Comparison of ENCODE assay signal across 1 cellular context in genomic region chr15:71219646-71220045, GRCh38.
TF ChIP-seq lines count a peak whose summit lies in the region.

No MANE protein-coding gene starts in this region.

TF ChIP-seq in GM23338, 12 proteins besides CTCF, POLR2A, EP300 and RAD21 (continued from another document):
- TF ChIP-seq, protein P1, sequence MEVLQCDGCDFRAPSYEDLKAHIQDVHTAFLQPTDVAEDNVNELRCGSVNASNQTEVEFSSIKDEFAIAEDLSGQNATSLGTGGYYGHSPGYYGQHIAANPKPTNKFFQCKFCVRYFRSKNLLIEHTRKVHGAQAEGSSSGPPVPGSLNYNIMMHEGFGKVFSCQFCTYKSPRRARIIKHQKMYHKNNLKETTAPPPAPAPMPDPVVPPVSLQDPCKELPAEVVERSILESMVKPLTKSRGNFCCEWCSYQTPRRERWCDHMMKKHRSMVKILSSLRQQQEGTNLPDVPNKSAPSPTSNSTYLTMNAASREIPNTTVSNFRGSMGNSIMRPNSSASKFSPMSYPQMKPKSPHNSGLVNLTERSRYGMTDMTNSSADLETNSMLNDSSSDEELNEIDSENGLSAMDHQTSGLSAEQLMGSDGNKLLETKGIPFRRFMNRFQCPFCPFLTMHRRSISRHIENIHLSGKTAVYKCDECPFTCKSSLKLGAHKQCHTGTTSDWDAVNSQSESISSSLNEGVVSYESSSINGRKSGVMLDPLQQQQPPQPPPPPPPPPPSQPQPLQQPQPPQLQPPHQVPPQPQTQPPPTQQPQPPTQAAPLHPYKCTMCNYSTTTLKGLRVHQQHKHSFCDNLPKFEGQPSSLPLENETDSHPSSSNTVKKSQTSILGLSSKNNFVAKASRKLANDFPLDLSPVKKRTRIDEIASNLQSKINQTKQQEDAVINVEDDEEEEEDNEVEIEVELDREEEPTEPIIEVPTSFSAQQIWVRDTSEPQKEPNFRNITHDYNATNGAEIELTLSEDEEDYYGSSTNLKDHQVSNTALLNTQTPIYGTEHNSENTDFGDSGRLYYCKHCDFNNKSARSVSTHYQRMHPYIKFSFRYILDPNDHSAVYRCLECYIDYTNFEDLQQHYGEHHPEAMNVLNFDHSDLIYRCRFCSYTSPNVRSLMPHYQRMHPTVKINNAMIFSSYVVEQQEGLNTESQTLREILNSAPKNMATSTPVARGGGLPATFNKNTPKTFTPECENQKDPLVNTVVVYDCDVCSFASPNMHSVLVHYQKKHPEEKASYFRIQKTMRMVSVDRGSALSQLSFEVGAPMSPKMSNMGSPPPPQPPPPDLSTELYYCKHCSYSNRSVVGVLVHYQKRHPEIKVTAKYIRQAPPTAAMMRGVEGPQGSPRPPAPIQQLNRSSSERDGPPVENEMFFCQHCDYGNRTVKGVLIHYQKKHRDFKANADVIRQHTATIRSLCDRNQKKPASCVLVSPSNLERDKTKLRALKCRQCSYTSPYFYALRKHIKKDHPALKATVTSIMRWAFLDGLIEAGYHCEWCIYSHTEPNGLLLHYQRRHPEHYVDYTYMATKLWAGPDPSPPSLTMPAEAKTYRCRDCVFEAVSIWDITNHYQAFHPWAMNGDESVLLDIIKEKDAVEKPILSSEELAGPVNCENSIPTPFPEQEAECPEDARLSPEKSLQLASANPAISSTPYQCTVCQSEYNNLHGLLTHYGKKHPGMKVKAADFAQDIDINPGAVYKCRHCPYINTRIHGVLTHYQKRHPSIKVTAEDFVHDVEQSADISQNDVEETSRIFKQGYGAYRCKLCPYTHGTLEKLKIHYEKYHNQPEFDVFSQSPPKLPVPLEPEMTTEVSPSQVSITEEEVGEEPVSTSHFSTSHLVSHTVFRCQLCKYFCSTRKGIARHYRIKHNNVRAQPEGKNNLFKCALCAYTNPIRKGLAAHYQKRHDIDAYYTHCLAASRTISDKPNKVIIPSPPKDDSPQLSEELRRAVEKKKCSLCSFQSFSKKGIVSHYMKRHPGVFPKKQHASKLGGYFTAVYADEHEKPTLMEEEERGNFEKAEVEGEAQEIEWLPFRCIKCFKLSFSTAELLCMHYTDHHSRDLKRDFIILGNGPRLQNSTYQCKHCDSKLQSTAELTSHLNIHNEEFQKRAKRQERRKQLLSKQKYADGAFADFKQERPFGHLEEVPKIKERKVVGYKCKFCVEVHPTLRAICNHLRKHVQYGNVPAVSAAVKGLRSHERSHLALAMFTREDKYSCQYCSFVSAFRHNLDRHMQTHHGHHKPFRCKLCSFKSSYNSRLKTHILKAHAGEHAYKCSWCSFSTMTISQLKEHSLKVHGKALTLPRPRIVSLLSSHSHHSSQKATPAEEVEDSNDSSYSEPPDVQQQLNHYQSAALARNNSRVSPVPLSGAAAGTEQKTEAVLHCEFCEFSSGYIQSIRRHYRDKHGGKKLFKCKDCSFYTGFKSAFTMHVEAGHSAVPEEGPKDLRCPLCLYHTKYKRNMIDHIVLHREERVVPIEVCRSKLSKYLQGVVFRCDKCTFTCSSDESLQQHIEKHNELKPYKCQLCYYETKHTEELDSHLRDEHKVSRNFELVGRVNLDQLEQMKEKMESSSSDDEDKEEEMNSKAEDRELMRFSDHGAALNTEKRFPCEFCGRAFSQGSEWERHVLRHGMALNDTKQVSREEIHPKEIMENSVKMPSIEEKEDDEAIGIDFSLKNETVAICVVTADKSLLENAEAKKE (CRISPR knock-in tag; IDR thresholded peaks at IDR 0.05) = no peak
